In genomic region chr12:47222960-47223847, GRCh38 we compare ENCODE assay signal across 8 cellular contexts.
A peak's percentile ranks its signal among the peaks of the same experiment; 100 is the strongest.
DNase-seq lines count a peak whose midpoint lies in the region; ATAC-seq lines count a peak whose summit lies in the region.

No MANE protein-coding gene starts in this region.

- peaks cover 68% of the 10 kb centered on the region for H3K4me1 ChIP-seq in CD8-positive, alpha-beta memory T cell (ENCODE audit: insufficient read depth, low read length)
- peaks cover 13 to 21% of the 10 kb centered on the region in 2 donors for H3K4me1 ChIP-seq in duodenal mucosa (ENCODE audit: control insufficient read depth in 1 of 2, insufficient read depth in 2 of 2, low read length in 2 of 2)

- no peaks in the 10 kb centered on the region for H3K9me3 Mint-ChIP-seq in CD8-positive, alpha-beta memory T cell
- H3K9me3 Mint-ChIP-seq in naive thymus-derived CD8-positive, alpha-beta T cell, result no peaks in the 10 kb centered on the region

- peak overlapping the region; percentile 88 to 96 (median 93) for H3K27ac Mint-ChIP-seq in CD8-positive, alpha-beta memory T cell
- H3K27ac Mint-ChIP-seq in naive thymus-derived CD8-positive, alpha-beta T cell, result peak overlapping the region; percentile 89 to 98 (median 92)

- POLR2A ChIA-PET in CD8-positive, alpha-beta memory T cell (lab: Charles Lee), result interaction anchor here (0.5 kb wide), 1 partner anchor 21 kb away, joined by 6 read pairs; no protein-coding TSS in a partner anchor
- POLR2A ChIA-PET in naive thymus-derived CD8-positive, alpha-beta T cell (lab: Charles Lee), result interaction anchor here (0.7 to 2.0 kb wide), 5 partner anchors 11 to 162 kb away, joined by 3 to 5 read pairs (median 5); no protein-coding TSS in a partner anchor

- H3K36me3 Mint-ChIP-seq in CD8-positive, alpha-beta memory T cell, result peaks cover 11 to 68% (median 31%) of the 10 kb centered on the region in 3 donors
- peaks cover 35 to 82% (median 50%) of the 10 kb centered on the region in 3 donors for H3K36me3 Mint-ChIP-seq in naive thymus-derived CD8-positive, alpha-beta T cell

- no peaks in the 10 kb centered on the region for H3K27me3 Mint-ChIP-seq in CD8-positive, alpha-beta memory T cell
- H3K27me3 Mint-ChIP-seq in naive thymus-derived CD8-positive, alpha-beta T cell, result no peaks in the 10 kb centered on the region

- no peaks in the 10 kb centered on the region for H3K9me3 ChIP-seq in CD8-positive, alpha-beta memory T cell (ENCODE audit: low read length)
- H3K9me3 ChIP-seq in duodenal mucosa (ENCODE audit: control insufficient read depth in 1 of 2, low read length in 2 of 2), result no peaks in the 10 kb centered on the region

- DNase-seq in CD8-positive, alpha-beta memory T cell, result no peak
- DNase-seq in NCI-H2029 (lab: John Stamatoyannopoulos, UW), result peak; percentile 15
- DNase-seq in naive thymus-derived CD8-positive, alpha-beta T cell, result no peak
- no peak for DNase-seq in Kasumi-1 (lab: John Stamatoyannopoulos, UW)
- no peak for DNase-seq in GDM1 (lab: John Stamatoyannopoulos, UW)
- no peak for DNase-seq in effector CD8-positive, alpha-beta T cell (lab: John Stamatoyannopoulos, UW)

- peak overlapping the region; percentile 75 to 92 (median 79) for H3K4me3 Mint-ChIP-seq in CD8-positive, alpha-beta memory T cell
- H3K4me3 Mint-ChIP-seq in naive thymus-derived CD8-positive, alpha-beta T cell, result peak overlapping the region; percentile 75 to 96 (median 88)

- CTCF ChIA-PET in CD8-positive, alpha-beta memory T cell (lab: Charles Lee), result no interaction called here

- H3K4me1 Mint-ChIP-seq in CD8-positive, alpha-beta memory T cell, result peaks cover 68 to 85% (median 80%) of the 10 kb centered on the region in 3 donors
- peaks cover 40 to 84% (median 71%) of the 10 kb centered on the region in 4 donors for H3K4me1 Mint-ChIP-seq in naive thymus-derived CD8-positive, alpha-beta T cell

- H3K27ac ChIP-seq in CD8-positive, alpha-beta memory T cell (ENCODE audit: low read depth, low read length), result peak overlapping the region; percentile 36
- no peak overlapping the region for H3K27ac ChIP-seq in duodenal mucosa (ENCODE audit: low read depth, low read length)

- peaks cover 22% of the 10 kb centered on the region for H3K36me3 ChIP-seq in CD8-positive, alpha-beta memory T cell (ENCODE audit: insufficient read depth, low read length)
- H3K36me3 ChIP-seq in duodenal mucosa (ENCODE audit: control insufficient read depth in 1 of 2, insufficient read depth in 2 of 2, low read length in 2 of 2), result no peaks in the 10 kb centered on the region

- H3K4me3 ChIP-seq in CD8-positive, alpha-beta memory T cell (ENCODE audit: low read length), result peak overlapping the region; percentile 29
- peak overlapping the region; percentile 13 to 43 for H3K4me3 ChIP-seq in duodenal mucosa (ENCODE audit: low read depth in 1 of 2, low read length in 2 of 2)

- no peak for ATAC-seq in naive thymus-derived CD8-positive, alpha-beta T cell
- ATAC-seq in GM18861 (IDR thresholded peaks at IDR 0.05; ENCODE audit: unreplicated experiment), result no peak

- peak overlapping the region in 1 of 2 donors; percentile 24 for H3K9ac ChIP-seq in duodenal mucosa (ENCODE audit: low read depth in 1 of 2, low read length in 2 of 2)

- no peaks in the 10 kb centered on the region for H3K27me3 ChIP-seq in CD8-positive, alpha-beta memory T cell (ENCODE audit: insufficient read depth, low read length, poor library complexity, severe bottlenecking)
- H3K27me3 ChIP-seq in duodenal mucosa (ENCODE audit: control insufficient read depth in 1 of 2, insufficient read depth in 2 of 2, low read length in 2 of 2), result no peaks in the 10 kb centered on the region
